ENCODE assay signal across 30 cellular contexts in genomic region chr3:53331871-53332270, GRCh38.
"Had no signal": no experiment of that assay in that cellular context is flagged by ENCODE, and none has a peak within 500 bp of the region (broad histone marks: within the 10 kb centered on the region; RNA-seq: fewer than 3 reads in every experiment).

No MANE protein-coding gene starts in this region.

- H3K27ac Mint-ChIP-seq: mesothelial cell of epicardium; naive B cell; natural killer cell; neural progenitor cell; stimulated activated naive B cell treated with anti-CD40 and anti-IgM and Interleukin-4, amounts not matched to agents 10 μg/mL and 1 μg/mL and 100 μg/mL, for 72 hours; type B pancreatic cell had no signal

- H3K4me3 Mint-ChIP-seq: mesothelial cell of epicardium; naive B cell; natural killer cell; nephron progenitor cell; neural progenitor cell; stimulated activated naive B cell treated with anti-CD40 and anti-IgM and Interleukin-4, amounts not matched to agents 10 μg/mL and 1 μg/mL and 100 μg/mL, for 72 hours; type B pancreatic cell had no signal

- FAIRE-seq: keratinocyte had no signal

- ATAC-seq: left colon; left lung; lower lobe of right lung; natural killer cell; psoas muscle; sciatic nerve; stimulated activated naive B cell treated with anti-CD40 and anti-IgM and Interleukin-4, amounts not matched to agents 10 μg/mL and 1 μg/mL and 100 μg/mL, for 72 hours; stimulated activated naive CD8-positive, alpha-beta T cell treated with anti-CD3 and anti-CD28 coated beads, Interleukin-15, Interleukin-2, amounts not matched to agents 100 U/mL and 50 U/mL, for 24 hours had no signal

- H3K4me2 ChIP-seq: neural progenitor cell had no signal

- H3K9me3 Mint-ChIP-seq: mesothelial cell of epicardium; naive B cell; natural killer cell; neural progenitor cell; stimulated activated naive B cell treated with anti-CD40 and anti-IgM and Interleukin-4, amounts not matched to agents 10 μg/mL and 1 μg/mL and 100 μg/mL, for 72 hours; type B pancreatic cell had no signal

- H3K36me3 ChIP-seq: neural progenitor cell, uterus had no signal

- H3K4me3 ChIP-seq: left lung, lower lobe of right lung, neural progenitor cell, psoas muscle, right atrium auricular region, skin epidermis, suprapubic skin, thoracic aorta, tibial nerve, uterus had no signal

- H3K27me3 Mint-ChIP-seq: naive B cell; stimulated activated naive B cell treated with anti-CD40 and anti-IgM and Interleukin-4, amounts not matched to agents 10 μg/mL and 1 μg/mL and 100 μg/mL, for 72 hours; type B pancreatic cell had no signal

- H3K27me3 ChIP-seq: left lung, neural progenitor cell, neutrophil, right atrium auricular region, suprapubic skin, tibial nerve, uterus had no signal

- H3K4me1 Mint-ChIP-seq: mesothelial cell of epicardium, nephron progenitor cell, neural progenitor cell had no signal

- DNase-seq: hippocampal formation; kidney glomerular epithelial cell; left colon; left lung; lower lobe of right lung; mesendoderm; naive B cell; natural killer cell; nephron progenitor cell; occipital lobe; psoas muscle; stimulated activated CD4-positive, alpha-beta T cell treated with anti-CD3 and anti-CD28 coated beads, Interleukin-12 subunit alpha, Interleukin-12 subunit beta, amount 100 ng/mL, for 4 hours; stimulated activated CD4-positive, alpha-beta T cell treated with anti-CD3 and anti-CD28 coated beads, Interleukin-15, amount 100 ng/mL, for 24 hours; stimulated activated CD4-positive, alpha-beta T cell treated with anti-CD3 and anti-CD28 coated beads, Interleukin-2, amount 100 ng/mL, for 24 hours; stimulated activated CD4-positive, alpha-beta T cell treated with anti-CD3 and anti-CD28 coated beads, Interleukin-4, amount 100 ng/mL, for 1 hour; stimulated activated naive B cell treated with anti-CD40 and anti-IgM and Interleukin-4, amounts not matched to agents 10 μg/mL and 1 μg/mL and 100 μg/mL, for 72 hours; stimulated activated naive CD8-positive, alpha-beta T cell treated with anti-CD3 and anti-CD28 coated beads, Interleukin-15, Interleukin-2, amounts not matched to agents 100 U/mL and 50 U/mL, for 24 hours; uterus had no signal

- H3K9me3 ChIP-seq: left lung, lower lobe of right lung, neutrophil, psoas muscle, right atrium auricular region, suprapubic skin, thoracic aorta, tibial nerve, uterus had no signal

- H3K4me1 ChIP-seq: lower lobe of right lung, neural progenitor cell, psoas muscle, suprapubic skin, uterus had no signal

- H3K36me3 Mint-ChIP-seq: natural killer cell had no signal

- H3K27ac ChIP-seq: left lung, lower lobe of right lung, neural progenitor cell, neutrophil, parathyroid adenoma, psoas muscle, right atrium auricular region, skin epidermis, suprapubic skin, thoracic aorta, tibial nerve, uterus had no signal

- H3K9ac ChIP-seq: neural progenitor cell, parathyroid adenoma had no signal

- H2AFZ ChIP-seq: neural progenitor cell, parathyroid adenoma had no signal
